Comparison of ENCODE assay signal across 8 cellular contexts in the genomic region with DNA sequence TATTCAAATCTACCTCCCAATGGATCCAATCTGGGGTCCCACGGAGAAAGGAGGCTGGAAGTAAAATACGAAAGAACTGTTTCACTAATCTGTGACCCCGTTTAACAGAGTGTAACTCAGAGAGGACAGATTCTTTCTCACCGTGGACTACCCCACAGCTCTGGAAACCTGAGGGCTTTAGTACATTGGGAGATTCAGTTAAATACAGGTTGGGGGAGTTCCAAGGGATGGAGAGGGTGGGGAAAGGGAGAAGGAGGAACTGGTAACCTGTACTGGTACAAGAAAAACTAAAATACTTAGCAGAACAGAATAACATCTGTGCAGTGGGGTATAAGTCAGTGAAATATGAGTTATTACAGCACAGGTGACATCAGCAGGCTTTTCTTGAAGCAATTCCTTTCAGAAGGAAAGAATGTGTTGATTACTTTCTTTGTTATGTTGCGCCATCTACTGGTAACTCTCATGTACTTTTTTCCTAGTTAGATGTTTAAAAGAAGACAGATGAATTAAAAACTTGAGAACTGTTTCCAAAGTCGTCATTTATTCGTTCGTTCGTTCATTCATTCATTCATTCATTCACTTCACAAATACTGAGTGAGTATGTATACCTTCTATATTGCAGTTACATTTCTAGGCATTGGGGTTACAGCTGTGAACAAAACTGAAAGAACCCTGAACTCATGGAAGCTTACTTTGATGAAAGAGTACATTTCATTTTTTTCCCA. TPM values are rescaled to one million over a fixed set of nuclear protein-coding genes. Genes with fewer than 3 reads are reported as not detected.
DNase-seq lines count a peak whose midpoint lies in the region; ATAC-seq and TF ChIP-seq lines count a peak whose summit lies in the region.

No MANE protein-coding gene starts in this region.

- H2AFZ ChIP-seq in neuronal stem cell (ENCODE audit: low read length) = no peak overlapping the region

- H3K4me1 ChIP-seq in cardiac muscle cell (ENCODE audit: low read depth) (no peaks in the 10 kb centered on the region), neuronal stem cell (ENCODE audit: control insufficient read depth in 2 of 2, insufficient read depth in 1 of 2, low read depth in 1 of 2, low read length in 2 of 2) (no peaks in the 10 kb centered on the region)

- no peaks in the 10 kb centered on the region for H3K27me3 ChIP-seq in cardiac muscle cell
- H3K27me3 ChIP-seq in neuronal stem cell (ENCODE audit: control insufficient read depth in 3 of 3, insufficient read depth in 3 of 3, low read depth in 1 of 3, low read length in 3 of 3) = no peaks in the 10 kb centered on the region

- no peak overlapping the region for H2BK15ac ChIP-seq in neuronal stem cell (ENCODE audit: low read length)

- ATAC-seq in SK-N-SH treated with all-trans-retinoic acid at 6 μM for 48 hours = peak; percentile 84
- ATAC-seq in GM18909 (IDR thresholded peaks at IDR 0.05; ENCODE audit: poor library complexity, unreplicated experiment) = no peak
- ATAC-seq in GM19324 (IDR thresholded peaks at IDR 0.05; ENCODE audit: low FRiP score, unreplicated experiment) = no peak

- H3K4me2 ChIP-seq in neuronal stem cell (ENCODE audit: insufficient read depth, low read length, poor library complexity, severe bottlenecking) = no peak overlapping the region

- H2BK5ac ChIP-seq in neuronal stem cell (ENCODE audit: low read length) = no peak overlapping the region

- H3K27ac ChIP-seq in cardiac muscle cell (no peak overlapping the region), neuronal stem cell (replicated peaks; ENCODE audit: low read length) (no peak overlapping the region)

- H3K4me3 ChIP-seq in cardiac muscle cell (no peak overlapping the region), neuronal stem cell (ENCODE audit: low read length in 2 of 2) (no peak overlapping the region)

- no peak overlapping the region for H3K18ac ChIP-seq in neuronal stem cell (ENCODE audit: low read length)

- no peak overlapping the region for H2BK12ac ChIP-seq in neuronal stem cell (ENCODE audit: low read length)

- WGBS in neuronal stem cell (ENCODE audit: extremely low coverage in 2 of 2, insufficient read length in 2 of 2, insufficient replicate concordance in 1 of 2), 2 donors = no CpG with 5 or more reads among the region's 9 CpGs

- H3K79me1 ChIP-seq in neuronal stem cell (ENCODE audit: low read depth, low read length) = no peaks in the 10 kb centered on the region

- no peaks in the 10 kb centered on the region for H3K9me3 ChIP-seq in cardiac muscle cell (ENCODE audit: low read depth)
- peaks cover 1 to 3% of the 10 kb centered on the region in 2 donors for H3K9me3 ChIP-seq in neuronal stem cell (replicated peaks in 1 of 2; ENCODE audit: control insufficient read depth in 2 of 2, insufficient read depth in 1 of 2, low read depth in 1 of 2, low read length in 2 of 2)

- H3K23ac ChIP-seq in neuronal stem cell (ENCODE audit: low read depth, low read length, poor library complexity) = no peak overlapping the region

- DNase-seq in cardiac muscle cell (ENCODE audit: low read depth in 1 of 2, low spot score in 1 of 2) (peak; percentile 75 to 86), cardiac septum (ENCODE audit: low spot score) (no peak), NCI-H128 (lab: John Stamatoyannopoulos, UW; ENCODE audit: unreplicated experiment) (peak; percentile 41), fibroblast of gingiva (ENCODE audit: low read depth) (peak; percentile 79), neuronal stem cell (ENCODE audit: low spot score) (peak; percentile 65)

- TF ChIP-seq CTCF in cardiac muscle cell (IDR thresholded peaks at IDR 0.05; ENCODE audit: low read depth, low read length) = peak; percentile 49

- no peak overlapping the region for H4K91ac ChIP-seq in neuronal stem cell (ENCODE audit: low read depth, low read length, poor library complexity)

- H3K14ac ChIP-seq in neuronal stem cell (ENCODE audit: low read length) = no peak overlapping the region

- intact Hi-C loops in cardiac septum (cut with DNase I) = loop anchor here (2.0 kb wide), 2 partner anchors 79 to 187 kb away; no protein-coding TSS in a partner anchor

- no peak overlapping the region for H2BK120ac ChIP-seq in neuronal stem cell (ENCODE audit: low read depth, low read length)

- no peak overlapping the region for H2AK5ac ChIP-seq in neuronal stem cell (ENCODE audit: low read depth, low read length)

- H3K9ac ChIP-seq in neuronal stem cell (ENCODE audit: low read depth, low read length, poor library complexity) = no peak overlapping the region

- H3K36me3 ChIP-seq in cardiac muscle cell (no peaks in the 10 kb centered on the region), neuronal stem cell (replicated peaks in 1 of 2; ENCODE audit: control insufficient read depth in 2 of 2, insufficient read depth in 2 of 2, low read length in 2 of 2) (no peaks in the 10 kb centered on the region)

- H4K8ac ChIP-seq in neuronal stem cell (ENCODE audit: low read depth, low read length) = no peak overlapping the region

- H3K4ac ChIP-seq in neuronal stem cell (ENCODE audit: low read length) = no peak overlapping the region

TF ChIP-seq in SK-N-SH treated with all-trans-retinoic acid at 6 μM for 48 hours, 23 proteins besides CTCF, POLR2A, EP300 and RAD21:
- TF ChIP-seq, protein P1, sequence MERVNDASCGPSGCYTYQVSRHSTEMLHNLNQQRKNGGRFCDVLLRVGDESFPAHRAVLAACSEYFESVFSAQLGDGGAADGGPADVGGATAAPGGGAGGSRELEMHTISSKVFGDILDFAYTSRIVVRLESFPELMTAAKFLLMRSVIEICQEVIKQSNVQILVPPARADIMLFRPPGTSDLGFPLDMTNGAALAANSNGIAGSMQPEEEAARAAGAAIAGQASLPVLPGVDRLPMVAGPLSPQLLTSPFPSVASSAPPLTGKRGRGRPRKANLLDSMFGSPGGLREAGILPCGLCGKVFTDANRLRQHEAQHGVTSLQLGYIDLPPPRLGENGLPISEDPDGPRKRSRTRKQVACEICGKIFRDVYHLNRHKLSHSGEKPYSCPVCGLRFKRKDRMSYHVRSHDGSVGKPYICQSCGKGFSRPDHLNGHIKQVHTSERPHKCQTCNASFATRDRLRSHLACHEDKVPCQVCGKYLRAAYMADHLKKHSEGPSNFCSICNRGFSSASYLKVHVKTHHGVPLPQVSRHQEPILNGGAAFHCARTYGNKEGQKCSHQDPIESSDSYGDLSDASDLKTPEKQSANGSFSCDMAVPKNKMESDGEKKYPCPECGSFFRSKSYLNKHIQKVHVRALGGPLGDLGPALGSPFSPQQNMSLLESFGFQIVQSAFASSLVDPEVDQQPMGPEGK (CRISPR knock-in tag; IDR thresholded peaks at IDR 0.05; ENCODE audit: borderline replicate concordance) = no peak
- no peak for TF ChIP-seq GLIS3 (CRISPR knock-in tag; IDR thresholded peaks at IDR 0.05)
- no peak for TF ChIP-seq ZNF70 (CRISPR knock-in tag; IDR thresholded peaks at IDR 0.05)
- no peak for TF ChIP-seq ZNF565 (CRISPR knock-in tag; conservative IDR thresholded peaks at IDR 0.05; ENCODE audit: low read depth)
- TF ChIP-seq, protein P2, sequence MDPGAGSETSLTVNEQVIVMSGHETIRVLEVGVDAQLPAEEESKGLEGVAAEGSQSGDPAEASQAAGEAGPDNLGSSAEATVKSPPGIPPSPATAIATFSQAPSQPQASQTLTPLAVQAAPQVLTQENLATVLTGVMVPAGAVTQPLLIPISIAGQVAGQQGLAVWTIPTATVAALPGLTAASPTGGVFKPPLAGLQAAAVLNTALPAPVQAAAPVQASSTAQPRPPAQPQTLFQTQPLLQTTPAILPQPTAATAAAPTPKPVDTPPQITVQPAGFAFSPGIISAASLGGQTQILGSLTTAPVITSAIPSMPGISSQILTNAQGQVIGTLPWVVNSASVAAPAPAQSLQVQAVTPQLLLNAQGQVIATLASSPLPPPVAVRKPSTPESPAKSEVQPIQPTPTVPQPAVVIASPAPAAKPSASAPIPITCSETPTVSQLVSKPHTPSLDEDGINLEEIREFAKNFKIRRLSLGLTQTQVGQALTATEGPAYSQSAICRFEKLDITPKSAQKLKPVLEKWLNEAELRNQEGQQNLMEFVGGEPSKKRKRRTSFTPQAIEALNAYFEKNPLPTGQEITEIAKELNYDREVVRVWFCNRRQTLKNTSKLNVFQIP (CRISPR knock-in tag; IDR thresholded peaks at IDR 0.05; ENCODE audit: borderline replicate concordance, low read depth) = no peak
- TF ChIP-seq RARB (CRISPR knock-in tag; IDR thresholded peaks at IDR 0.05) = no peak

RNA-seq across cellular contexts. Expression of a gene that starts 30.0 kb away (rescaled TPM):
- total RNA-seq in cardiac muscle cell (11.2 and 13.6 TPM in 2 replicates), cardiac septum (191 TPM)
- polyA plus RNA-seq in cardiac muscle cell = 11.7 and 19.5 TPM in 2 replicates
- polyA plus RNA-seq in neuronal stem cell (2013, experiment 1 of 2) = 29.9 TPM
- 33.0 TPM for polyA plus RNA-seq in neuronal stem cell (2013, experiment 2 of 2)

Comparison
In these comparisons a context has a peak if more than half of its experiments do, and no peak if none do; other contexts are left out.
1. RNA of a gene that starts 30.0 kb away (total RNA-seq): 191 TPM in cardiac septum (single experiment); 11.2 to 13.6 TPM in cardiac muscle cell; every median in the first group is over 10 times any median in the second.